In the genomic region with DNA sequence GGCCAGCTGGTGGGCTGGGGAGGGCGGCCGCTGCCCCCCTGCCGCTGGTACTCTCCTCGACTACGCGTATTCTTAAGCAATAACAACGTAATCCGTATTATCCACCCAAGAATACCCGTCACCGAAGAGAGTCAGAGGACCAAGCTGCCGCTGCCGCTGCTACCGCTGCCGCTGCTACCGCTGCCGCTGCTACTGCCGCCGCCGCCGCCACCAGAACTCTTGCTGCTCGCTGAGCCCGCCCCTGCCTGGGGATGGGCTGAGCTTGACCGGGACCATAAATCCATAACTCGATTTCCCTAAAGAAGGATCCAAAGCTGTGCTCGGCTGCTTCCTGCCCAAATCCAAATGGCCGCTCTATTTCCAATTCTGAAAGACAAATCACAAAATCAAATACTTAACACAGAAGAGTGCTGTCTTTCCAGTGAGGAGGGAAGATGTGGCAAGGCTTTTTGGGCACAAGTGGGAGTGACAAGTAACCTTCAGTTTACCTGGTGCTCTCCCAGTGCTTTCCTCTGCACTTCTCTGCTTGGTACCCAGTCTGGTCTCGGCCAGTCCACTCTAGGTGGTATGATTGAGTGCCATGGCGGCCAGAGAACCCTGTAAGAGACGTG, we compare ENCODE assay signal across 8 cellular contexts.
DNase-seq lines count a peak whose midpoint lies in the region; ATAC-seq, FAIRE-seq and TF ChIP-seq lines count a peak whose summit lies in the region.

No MANE protein-coding gene starts in this region.

- TF ChIP-seq CTCF in astrocyte of the spinal cord (IDR thresholded peaks at IDR 0.05; ENCODE audit: low read depth, low read length) (no peak), kidney epithelial cell (IDR thresholded peaks at IDR 0.05; ENCODE audit: insufficient read depth, low read length, poor library complexity, severe bottlenecking) (no peak), thoracic aorta (IDR thresholded peaks at IDR 0.05) (no peak)

- DNase-seq in DMS 273 treated with DMSO at 0.1 percent for 48 hours (lab: John Stamatoyannopoulos, UW) (peak; percentile 27), NCI-H128 (lab: John Stamatoyannopoulos, UW; ENCODE audit: unreplicated experiment) (peak; percentile 25), astrocyte of the spinal cord (ENCODE audit: low read depth, low spot score) (peak; percentile 70), kidney epithelial cell (ENCODE audit: low read depth) (no peak), thoracic aorta (ENCODE audit: low spot score) (no peak), cerebellum (ENCODE audit: low spot score) (no peak), HTR-8/SVneo (ENCODE audit: insufficient read length, low spot score) (no peak)

- no peak for ATAC-seq in thoracic aorta (ENCODE audit: insufficient number of reproducible peaks, low FRiP score, low read depth)
- no peak for ATAC-seq in HG03565 (IDR thresholded peaks at IDR 0.05; ENCODE audit: unreplicated experiment)

- H3K9me3 ChIP-seq in thoracic aorta: no peaks in the 10 kb centered on the region

- no peak overlapping the region for H3K27ac ChIP-seq in thoracic aorta

- H3K36me3 ChIP-seq in kidney epithelial cell (ENCODE audit: control insufficient read depth, insufficient read depth, low read length): no peaks in the 10 kb centered on the region
- no peaks in the 10 kb centered on the region for H3K36me3 ChIP-seq in thoracic aorta

- H3K4me1 ChIP-seq in thoracic aorta (ENCODE audit: control insufficient read depth in 1 of 2, low read depth in 2 of 2): peaks cover 14 to 15% of the 10 kb centered on the region in 2 donors

- no peak for FAIRE-seq in HTR-8/SVneo (lab: Jason Lieb, UNC)

- in situ Hi-C loops in astrocyte of the spinal cord (cut with HindIII; ENCODE audit: low sequenced_read_pairs): no loop called here

- H3K4me3 ChIP-seq in astrocyte of the spinal cord (ENCODE audit: low read depth, low read length) (peak overlapping the region; percentile 81), kidney epithelial cell (ENCODE audit: low read depth, low read length) (peak overlapping the region; percentile 83), thoracic aorta (peak overlapping the region; percentile 69)

- H3K27me3 ChIP-seq in kidney epithelial cell (ENCODE audit: control insufficient read depth, insufficient read depth, low read length) (peaks cover 27% of the 10 kb centered on the region), thoracic aorta (replicated peaks; ENCODE audit: insufficient read depth) (no peaks in the 10 kb centered on the region)

Comparison
In these comparisons a context has a peak if more than half of its experiments do, and no peak if none do; other contexts are left out.
1. DNase-seq: peak in DMS 273 treated with DMSO at 0.1 percent for 48 hours (single experiment), NCI-H128 (single experiment) and astrocyte of the spinal cord (single experiment); none in kidney epithelial cell (single experiment), thoracic aorta (single experiment), cerebellum (single experiment) and HTR-8/SVneo (single experiment).
2. Peak in every context shown above with its lines, with median percentiles within 50 percentile points of each other: H3K4me3 ChIP-seq.